In the genomic region with DNA sequence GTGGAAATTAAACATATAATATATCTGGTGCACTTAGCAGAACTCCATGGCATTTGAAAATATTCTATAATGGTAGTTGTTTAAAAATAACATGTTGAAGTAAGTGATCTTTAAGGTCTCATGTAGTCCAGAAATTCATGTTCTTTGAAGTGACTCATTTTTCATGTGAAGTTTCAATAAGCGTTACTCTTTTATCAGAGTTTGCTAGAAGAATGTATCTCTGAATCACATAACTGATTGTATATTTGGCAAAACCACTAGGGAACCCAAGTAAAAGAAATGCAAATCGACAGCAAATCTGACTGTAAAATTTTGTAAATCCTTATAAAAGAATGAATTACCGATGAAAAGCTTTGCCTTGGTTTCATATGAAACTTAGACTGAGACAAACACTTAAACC, we compare ENCODE assay signal across 26 cellular contexts.
"Had no signal": no experiment of that assay in that cellular context is flagged by ENCODE, and none has a peak within 500 bp of the region (broad histone marks: within the 10 kb centered on the region; RNA-seq: fewer than 3 reads in every experiment).

No MANE protein-coding gene starts in this region.

- H3K9me3 ChIP-seq: ovary, psoas muscle, right lobe of liver, stomach, thoracic aorta, thyroid gland, tibial nerve, upper lobe of left lung, vagina had no signal

- H3K4me1 Mint-ChIP-seq: natural killer cell; nephron; stimulated activated effector memory CD8-positive, alpha-beta T cell treated with anti-CD3 and anti-CD28 coated beads, Interleukin-12 subunit alpha, Interleukin-12 subunit beta, amount 100 ng/mL, for 72 hours; stimulated activated naive B cell treated with anti-CD40 and anti-IgM and Interleukin-4, amounts not matched to agents 10 μg/mL and 1 μg/mL and 100 μg/mL, for 72 hours had no signal

- H3K4me1 ChIP-seq: psoas muscle, right lobe of liver, sigmoid colon, stomach, thyroid gland, tibial nerve, upper lobe of left lung, vagina had no signal

- H3K4me3 ChIP-seq: ovary, psoas muscle, right lobe of liver, sigmoid colon, stomach, thoracic aorta, thyroid gland, tibial nerve, upper lobe of left lung, vagina had no signal

- H3K36me3 ChIP-seq: ovary, right lobe of liver, sigmoid colon, stomach, thoracic aorta, thyroid gland, tibial nerve, upper lobe of left lung, vagina had no signal

- DNase-seq: natural killer cell; occipital lobe; ovary; posterior cingulate gyrus; psoas muscle; right cardiac atrium; right lobe of liver; sigmoid colon; small intestine; stimulated activated CD4-positive, alpha-beta T cell treated with anti-CD3 and anti-CD28 coated beads, Interleukin-15, amount 100 ng/mL, for 24 hours; stimulated activated CD4-positive, alpha-beta T cell treated with anti-CD3 and anti-CD28 coated beads, Interleukin-2, amount 100 ng/mL, for 24 hours; stimulated activated CD4-positive, alpha-beta T cell treated with anti-CD3 and anti-CD28 coated beads, Interleukin-2, amount 100 ng/mL, for 48 hours; stimulated activated CD4-positive, alpha-beta T cell treated with anti-CD3 and anti-CD28 coated beads, Interleukin-4, amount 100 ng/mL, for 24 hours; stimulated activated naive B cell treated with anti-CD40 and anti-IgM and Interleukin-4, amounts not matched to agents 10 μg/mL and 1 μg/mL and 100 μg/mL, for 72 hours; stimulated activated naive CD4-positive, alpha-beta T cell treated with Interleukin-2 at 50 U/mL for 16 hours; stomach; thyroid gland had no signal

- ATAC-seq: natural killer cell; psoas muscle; right cardiac atrium; right lobe of liver; stimulated activated effector memory CD8-positive, alpha-beta T cell treated with anti-CD3 and anti-CD28 coated beads, Interleukin-12 subunit alpha, Interleukin-12 subunit beta, amount 100 ng/mL, for 72 hours; stimulated activated naive B cell treated with anti-CD40 and anti-IgM and Interleukin-4, amounts not matched to agents 10 μg/mL and 1 μg/mL and 100 μg/mL, for 72 hours had no signal

- H3K9ac ChIP-seq: parathyroid adenoma had no signal

- H3K27me3 ChIP-seq: ovary, right lobe of liver, sigmoid colon, stomach, thyroid gland, tibial nerve, upper lobe of left lung, vagina had no signal

- H3K79me2 ChIP-seq: parathyroid adenoma had no signal

- H3K9me3 Mint-ChIP-seq: nephron; stimulated activated effector memory CD8-positive, alpha-beta T cell treated with anti-CD3 and anti-CD28 coated beads, Interleukin-12 subunit alpha, Interleukin-12 subunit beta, amount 100 ng/mL, for 72 hours had no signal

- H3K36me3 Mint-ChIP-seq: natural killer cell; stimulated activated effector memory CD8-positive, alpha-beta T cell treated with anti-CD3 and anti-CD28 coated beads, Interleukin-12 subunit alpha, Interleukin-12 subunit beta, amount 100 ng/mL, for 72 hours; stimulated activated naive B cell treated with anti-CD40 and anti-IgM and Interleukin-4, amounts not matched to agents 10 μg/mL and 1 μg/mL and 100 μg/mL, for 72 hours had no signal

- H3K27ac ChIP-seq: ovary, parathyroid adenoma, psoas muscle, right lobe of liver, sigmoid colon, stomach, thoracic aorta, thyroid gland, tibial nerve, upper lobe of left lung, vagina had no signal

- H3K27me3 Mint-ChIP-seq: progenitor cell of endocrine pancreas; stimulated activated naive B cell treated with anti-CD40 and anti-IgM and Interleukin-4, amounts not matched to agents 10 μg/mL and 1 μg/mL and 100 μg/mL, for 72 hours; stimulated activated naive CD8-positive, alpha-beta T cell treated with anti-CD3 and anti-CD28 coated beads, Interleukin-15, Interleukin-2, amounts not matched to agents 100 ng/mL and 50 ng/mL, for 24 hours had no signal

- H3K27ac Mint-ChIP-seq: natural killer cell; nephron; progenitor cell of endocrine pancreas; stimulated activated effector memory CD8-positive, alpha-beta T cell treated with anti-CD3 and anti-CD28 coated beads, Interleukin-12 subunit alpha, Interleukin-12 subunit beta, amount 100 ng/mL, for 72 hours; stimulated activated naive B cell treated with anti-CD40 and anti-IgM and Interleukin-4, amounts not matched to agents 10 μg/mL and 1 μg/mL and 100 μg/mL, for 72 hours; stimulated activated naive CD8-positive, alpha-beta T cell treated with anti-CD3 and anti-CD28 coated beads, Interleukin-15, Interleukin-2, amounts not matched to agents 100 ng/mL and 50 ng/mL, for 24 hours had no signal

- H3K4me3 Mint-ChIP-seq: natural killer cell; nephron; stimulated activated effector memory CD8-positive, alpha-beta T cell treated with anti-CD3 and anti-CD28 coated beads, Interleukin-12 subunit alpha, Interleukin-12 subunit beta, amount 100 ng/mL, for 72 hours; stimulated activated naive B cell treated with anti-CD40 and anti-IgM and Interleukin-4, amounts not matched to agents 10 μg/mL and 1 μg/mL and 100 μg/mL, for 72 hours; stimulated activated naive CD8-positive, alpha-beta T cell treated with anti-CD3 and anti-CD28 coated beads, Interleukin-15, Interleukin-2, amounts not matched to agents 100 ng/mL and 50 ng/mL, for 24 hours had no signal
